Comparison of ENCODE assay signal across 8 cellular contexts in the genomic region with DNA sequence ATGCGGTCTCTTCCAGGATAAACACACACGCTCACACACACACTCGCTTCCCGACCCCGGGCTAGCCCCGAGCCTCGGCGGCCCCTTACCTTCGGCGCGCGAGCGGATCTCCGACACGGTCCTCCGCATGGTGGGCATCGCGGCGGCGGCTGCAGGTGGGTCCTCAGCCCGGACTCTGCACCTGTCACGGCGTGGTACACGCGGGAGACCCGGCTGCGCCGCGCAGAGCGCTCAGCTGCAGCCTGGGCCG. TPM values are rescaled to one million over a fixed set of nuclear protein-coding genes. Genes with fewer than 3 reads are reported as not detected.
DNase-seq lines count a peak whose midpoint lies in the region; ATAC-seq and TF ChIP-seq lines count a peak whose summit lies in the region.

No MANE protein-coding gene starts in this region.

- intact Hi-C loops in sigmoid colon (cut with DNase I): loop anchor here (2.0 kb wide), 1 partner anchor 88 kb away; no protein-coding TSS in a partner anchor

- H3K9me3 ChIP-seq in sigmoid colon: no peaks in the 10 kb centered on the region

- ATAC-seq in GM18870 (IDR thresholded peaks at IDR 0.05; ENCODE audit: unreplicated experiment) (peak; percentile 13), SK-N-SH treated with all-trans-retinoic acid at 6 μM for 48 hours (peak; percentile 10)

- TF ChIP-seq CTCF in fibroblast of villous mesenchyme (IDR thresholded peaks at IDR 0.05; ENCODE audit: insufficient read depth, low read depth, low read length): no peak
- TF ChIP-seq CTCF in sigmoid colon (IDR thresholded peaks at IDR 0.05): no peak
- TF ChIP-seq CTCF in GM13976 (IDR thresholded peaks at IDR 0.05; ENCODE audit: borderline replicate concordance, control extremely low read depth, extremely low read depth, insufficient read depth, missing control alignments): no peak

- 0 to 1% methylated on average over 31 of the region's 31 CpGs for WGBS in sigmoid colon, 2 donors

- H3K4me3 ChIP-seq in fibroblast of villous mesenchyme (ENCODE audit: low read depth, low read length) (peak overlapping the region; percentile 69), sigmoid colon (peak overlapping the region; percentile 62 to 91 (median 88))

- in situ Hi-C loops in GM13976 (cut with MboI; ENCODE audit: low sequenced_read_pairs, unreplicated experiment): no loop called here

- no peaks in the 10 kb centered on the region for H3K27me3 ChIP-seq in sigmoid colon

- peak overlapping the region; percentile 83 to 87 (median 86) for H3K27ac ChIP-seq in sigmoid colon

- H3K36me3 ChIP-seq in sigmoid colon: no peaks in the 10 kb centered on the region

- H3K4me1 ChIP-seq in sigmoid colon: peaks cover 0 to 35% (median 25%) of the 10 kb centered on the region in 4 donors

- DNase-seq in fibroblast of villous mesenchyme (ENCODE audit: low read depth): no peak
- no peak for DNase-seq in sigmoid colon
- no peak for DNase-seq in GM13976 (ENCODE audit: low spot score)
- no peak for DNase-seq in NCI-H345 treated with DMSO at 0.1 percent for 48 hours (lab: John Stamatoyannopoulos, UW; ENCODE audit: unreplicated experiment)
- DNase-seq in NCI-H146 treated with DMSO at 0.1 percent for 48 hours (lab: John Stamatoyannopoulos, UW; ENCODE audit: unreplicated experiment): no peak
- DNase-seq in activated gamma-delta T cell (lab: John Stamatoyannopoulos, UW): no peak

- no peak for TF ChIP-seq POLR2A in sigmoid colon (IDR thresholded peaks at IDR 0.05)

- TF ChIP-seq EP300 in sigmoid colon (IDR thresholded peaks at IDR 0.05): no peak

TF ChIP-seq in SK-N-SH treated with all-trans-retinoic acid at 6 μM for 48 hours, 23 proteins besides CTCF, POLR2A, EP300 and RAD21:
- TF ChIP-seq SNAI2 (CRISPR knock-in tag; IDR thresholded peaks at IDR 0.05): peak; percentile 57; the same call in 1 of the 2 replicates
- no peak for TF ChIP-seq ARNTL (CRISPR knock-in tag; IDR thresholded peaks at IDR 0.05; ENCODE audit: borderline replicate concordance, low read depth)

RNA-seq across cellular contexts. Expression of a gene that starts 0.2 kb away (rescaled TPM):
- total RNA-seq in fibroblast of villous mesenchyme (0.86 and 0.97 TPM in 2 replicates), sigmoid colon (10 to 100 TPM; 10.5 to 19.3 (median 15.5) TPM)
- 10 to 100 TPM in 1 of 3 donors, 1 to 10 TPM in 2; 2.4 to 18.6 (median 2.5) TPM for polyA plus RNA-seq in sigmoid colon
